Comparison of ENCODE assay signal across 14 cellular contexts in genomic region chr17:59812139-59812538, GRCh38.
DNase-seq lines count a peak whose midpoint lies in the region; FAIRE-seq and TF ChIP-seq lines count a peak whose summit lies in the region.
"Had no signal": no experiment of that assay in that cellular context is flagged by ENCODE, and none has a peak within 500 bp of the region (broad histone marks: within the 10 kb centered on the region; RNA-seq: fewer than 3 reads in every experiment).

No MANE protein-coding gene starts in this region.

- H3K4me2 ChIP-seq in PC-9 (no peak overlapping the region), neural progenitor cell (no peak overlapping the region)

- intact Hi-C loops in CD4-positive, alpha-beta memory T cell (cut with micrococcal nuclease) = no loop called here
- intact Hi-C loops in PC-9 (cut with micrococcal nuclease; ENCODE audit: unreplicated experiment) = no loop called here

- POLR2A ChIA-PET in CD4-positive, alpha-beta memory T cell (lab: Charles Lee; ENCODE audit: partially characterized antibody) = interaction anchor here (1.2 to 1.4 kb wide), 2 partner anchors 12 to 29 kb away, joined by 4 read pairs; no protein-coding TSS in a partner anchor
- POLR2A ChIA-PET in PC-9 (lab: Charles Lee; ENCODE audit: unreplicated experiment) = interaction anchor here (0.6 kb wide), 1 partner anchor 29 kb away, joined by 8 read pairs; no protein-coding TSS in a partner anchor

- no peaks in the 10 kb centered on the region for H3K36me3 ChIP-seq in CD4-positive, alpha-beta memory T cell (ENCODE audit: insufficient read depth, low read length)
- peaks cover 10% of the 10 kb centered on the region; the same call in 1 of the 2 replicates for H3K36me3 ChIP-seq in PC-9 (ENCODE audit: low read depth)
- no peaks in the 10 kb centered on the region for H3K36me3 ChIP-seq in neural progenitor cell
- H3K36me3 ChIP-seq: uterus had no signal

- no peaks in the 10 kb centered on the region for H3K27me3 Mint-ChIP-seq in CD4-positive, alpha-beta memory T cell
- H3K27me3 Mint-ChIP-seq in immature natural killer cell (ENCODE audit: low read depth in 3 of 3) = no peaks in the 10 kb centered on the region
- H3K27me3 Mint-ChIP-seq in neural progenitor cell (ENCODE audit: insufficient read depth, low read depth) = peaks cover 3% of the 10 kb centered on the region
- H3K27me3 Mint-ChIP-seq: CD8-positive, alpha-beta memory T cell; naive thymus-derived CD4-positive, alpha-beta T cell had no signal

- DNase-seq in CD4-positive, alpha-beta memory T cell = no peak
- DNase-seq in GM12891 (ENCODE audit: insufficient read length, low spot score) (peak; percentile 13), PC-9 (no peak), immature natural killer cell (no peak), kidney tubule cell (ENCODE audit: low spot score) (no peak), RCC 7860 (ENCODE audit: low spot score) (no peak), neural progenitor cell (ENCODE audit: low spot score) (no peak)
- DNase-seq: CD8-positive, alpha-beta memory T cell; naive thymus-derived CD4-positive, alpha-beta T cell; NK-92 treated with Interleukin-12 subunit alpha and Interleukin-12 subunit beta, amount 100 ng/mL, for 24 hours; retina; stimulated activated CD4-positive, alpha-beta T cell treated with anti-CD3 and anti-CD28 coated beads, Interleukin-2, amount 100 ng/mL, for 24 hours; uterus had no signal

- no peaks in the 10 kb centered on the region for H3K4me1 ChIP-seq in CD4-positive, alpha-beta memory T cell (ENCODE audit: insufficient read depth, low read length)
- peaks cover 25% of the 10 kb centered on the region for H3K4me1 ChIP-seq in PC-9 (replicated peaks; ENCODE audit: insufficient read depth)
- H3K4me1 ChIP-seq in neural progenitor cell = no peaks in the 10 kb centered on the region

- TF ChIP-seq CTCF in PC-9 (conservative IDR thresholded peaks at IDR 0.05) = no peak
- TF ChIP-seq CTCF in neural progenitor cell (IDR thresholded peaks at IDR 0.05) = no peak

- H3K79me2 ChIP-seq in PC-9 (ENCODE audit: low read depth) = no peaks in the 10 kb centered on the region
- no peaks in the 10 kb centered on the region for H3K79me2 ChIP-seq in neural progenitor cell (ENCODE audit: low read depth)

- peak overlapping the region in 5 of 7 donors; percentile 3 to 91 (median 65) for H3K27ac Mint-ChIP-seq in CD4-positive, alpha-beta memory T cell
- peak overlapping the region; percentile 25 to 76 (median 66) for H3K27ac Mint-ChIP-seq in immature natural killer cell
- no peak overlapping the region for H3K27ac Mint-ChIP-seq in neural progenitor cell

- BruUV-seq in PC-9 (replicated peaks; lab: Mats Ljungman, UMichigan) = no TSS peak

- H3K9me3 Mint-ChIP-seq in CD4-positive, alpha-beta memory T cell = no peaks in the 10 kb centered on the region
- H3K9me3 Mint-ChIP-seq in immature natural killer cell = no peaks in the 10 kb centered on the region
- no peaks in the 10 kb centered on the region for H3K9me3 Mint-ChIP-seq in neural progenitor cell
- H3K9me3 Mint-ChIP-seq: CD8-positive, alpha-beta memory T cell; naive thymus-derived CD4-positive, alpha-beta T cell had no signal

- CTCF ChIA-PET in CD4-positive, alpha-beta memory T cell (lab: Charles Lee; ENCODE audit: partially characterized antibody) = no interaction called here
- CTCF ChIA-PET in PC-9 (lab: Charles Lee) = no interaction called here

- peaks cover 28 to 38% of the 10 kb centered on the region in 2 donors for H3K36me3 Mint-ChIP-seq in CD4-positive, alpha-beta memory T cell
- H3K36me3 Mint-ChIP-seq in immature natural killer cell (peaks cover 4 to 33% (median 24%) of the 10 kb centered on the region in 3 donors), neural progenitor cell (peaks cover 7% of the 10 kb centered on the region)

- peaks cover 21% of the 10 kb centered on the region; the same call in 1 of the 2 replicates for H3F3A ChIP-seq in PC-9 (ENCODE audit: insufficient read depth, low read depth)
- no peaks in the 10 kb centered on the region for H3F3A ChIP-seq in neural progenitor cell (ENCODE audit: low read depth)

- peaks cover 3 to 6% (median 4%) of the 10 kb centered on the region in 4 donors for H3K4me1 Mint-ChIP-seq in CD4-positive, alpha-beta memory T cell
- H3K4me1 Mint-ChIP-seq in immature natural killer cell (peaks cover 16 to 25% of the 10 kb centered on the region in 2 donors), neural progenitor cell (no peaks in the 10 kb centered on the region)

- no peaks in the 10 kb centered on the region for H3K9me3 ChIP-seq in CD4-positive, alpha-beta memory T cell (ENCODE audit: control insufficient read depth in 1 of 2, low read length in 2 of 2)
- H3K9me3 ChIP-seq in PC-9 (ENCODE audit: insufficient read depth, low read depth) (no peaks in the 10 kb centered on the region), neural progenitor cell (ENCODE audit: low read depth) (no peaks in the 10 kb centered on the region)
- H3K9me3 ChIP-seq: SJSA1, uterus had no signal

- no peaks in the 10 kb centered on the region for H3K9me2 ChIP-seq in PC-9 (ENCODE audit: insufficient read depth)

- no peak overlapping the region for H3K4me3 Mint-ChIP-seq in CD4-positive, alpha-beta memory T cell
- H3K4me3 Mint-ChIP-seq in immature natural killer cell (peak overlapping the region in 3 of 5 donors; percentile 16 to 67 (median 66)), neural progenitor cell (no peak overlapping the region)
- H3K4me3 Mint-ChIP-seq: CD8-positive, alpha-beta memory T cell had no signal

- H2AFZ ChIP-seq in PC-9 = no peak overlapping the region
- no peak overlapping the region for H2AFZ ChIP-seq in neural progenitor cell (replicated peaks)

- no peaks in the 10 kb centered on the region for H3K27me3 ChIP-seq in CD4-positive, alpha-beta memory T cell (ENCODE audit: insufficient read depth, low read length)
- H3K27me3 ChIP-seq in PC-9 (ENCODE audit: insufficient read depth, low read depth) (no peaks in the 10 kb centered on the region), neural progenitor cell (no peaks in the 10 kb centered on the region)
- H3K27me3 ChIP-seq: SJSA1, uterus had no signal

- no peak overlapping the region for H3K4me3 ChIP-seq in CD4-positive, alpha-beta memory T cell (ENCODE audit: low read length in 2 of 2)
- H3K4me3 ChIP-seq in PC-9 (no peak overlapping the region), neural progenitor cell (no peak overlapping the region)
- H3K4me3 ChIP-seq: SJSA1, uterus had no signal

- no peak for TF ChIP-seq POLR2A in GM12891 (IDR thresholded peaks at IDR 0.05; ENCODE audit: low read depth, low read length)

- H4K20me1 ChIP-seq in PC-9 (ENCODE audit: insufficient read depth) = no peaks in the 10 kb centered on the region
- no peaks in the 10 kb centered on the region for H4K20me1 ChIP-seq in neural progenitor cell (ENCODE audit: low read depth)

- FAIRE-seq in GM12891 (lab: Jason Lieb, UNC) (peak; percentile 78), RCC 7860 (lab: Jason Lieb, UNC) (no peak)

- H3K9ac ChIP-seq in neural progenitor cell = no peak overlapping the region

- H3K27ac ChIP-seq in CD4-positive, alpha-beta memory T cell (ENCODE audit: low read depth, low read length) = no peak overlapping the region
- H3K27ac ChIP-seq in PC-9 (peak overlapping the region; percentile 77), neural progenitor cell (no peak overlapping the region)
- H3K27ac ChIP-seq: SJSA1, uterus had no signal

TF ChIP-seq in GM12891, 5 proteins besides CTCF, POLR2A, EP300 and RAD21:
- TF ChIP-seq SPI1 (IDR thresholded peaks at IDR 0.05; ENCODE audit: low read depth, low read length) (peak; percentile 42; the same call in 1 of the 2 replicates), POLR2AphosphoS5 (IDR thresholded peaks at IDR 0.05; ENCODE audit: low read depth, low read length) (no peak)
TF ChIP-seq in GM12891: peak in this region for 1.

Comparison
In these comparisons a context has a peak if more than half of its experiments do, and no peak if none do; other contexts are left out.
1. H3K4me3 Mint-ChIP-seq: peak in immature natural killer cell (3 of 5); none in CD4-positive, alpha-beta memory T cell (0 of 8) and neural progenitor cell (single experiment).